Comparison of ENCODE assay signal across 16 cellular contexts in genomic region chr1:109078317-109078716, GRCh38.
"Had no signal": no experiment of that assay in that cellular context is flagged by ENCODE, and none has a peak within 500 bp of the region (broad histone marks: within the 10 kb centered on the region; RNA-seq: fewer than 3 reads in every experiment).

No MANE protein-coding gene starts in this region.

- ATAC-seq: activated CD8-positive, alpha-beta T cell treated with anti-CD3 and anti-CD28 coated beads, Interleukin-2, amount 10 ng/mL, durations not matched to agents 7 days and 5 days; heart right ventricle; left ventricle myocardium superior had no signal

- H3K9me3 ChIP-seq: esophagus squamous epithelium, heart right ventricle, ovary, stomach had no signal

- H3K27ac Mint-ChIP-seq: activated CD8-positive, alpha-beta T cell treated with anti-CD3 and anti-CD28 coated beads, Interleukin-2, amount 10 ng/mL, durations not matched to agents 7 days and 5 days; activated naive CD8-positive, alpha-beta T cell treated with anti-CD3 and anti-CD28 coated beads, Interleukin-2, amount 10 ng/mL, durations not matched to agents 7 days and 5 days had no signal

- H3K4me3 ChIP-seq: dorsolateral prefrontal cortex, esophagus squamous epithelium, heart right ventricle, ovary, stomach had no signal

- H3K36me3 ChIP-seq: ovary had no signal

- H3K9me3 Mint-ChIP-seq: activated naive CD8-positive, alpha-beta T cell treated with anti-CD3 and anti-CD28 coated beads, Interleukin-2, amount 10 ng/mL, durations not matched to agents 7 days and 5 days had no signal

- H3K27me3 ChIP-seq: dorsolateral prefrontal cortex, esophagus squamous epithelium, heart right ventricle, ovary, stomach had no signal

- H3K4me3 Mint-ChIP-seq: activated CD8-positive, alpha-beta T cell treated with anti-CD3 and anti-CD28 coated beads, Interleukin-2, amount 10 ng/mL, durations not matched to agents 7 days and 5 days; activated naive CD8-positive, alpha-beta T cell treated with anti-CD3 and anti-CD28 coated beads, Interleukin-2, amount 10 ng/mL, durations not matched to agents 7 days and 5 days had no signal

- H3K27ac ChIP-seq: dorsolateral prefrontal cortex, ovary, stomach had no signal

- DNase-seq: activated CD4-positive, alpha-beta T cell treated with anti-CD3 and anti-CD28 coated beads for 4 hours; activated CD8-positive, alpha-beta memory T cell treated with anti-CD3 and anti-CD28 coated beads, Interleukin-2, amount 50 U/mL, for 48 hours; activated CD8-positive, alpha-beta T cell treated with anti-CD3 and anti-CD28 coated beads, Interleukin-2, amount 10 ng/mL, durations not matched to agents 7 days and 5 days; activated naive CD8-positive, alpha-beta T cell treated with anti-CD3 and anti-CD28 coated beads, Interleukin-2, amount 10 ng/mL, durations not matched to agents 7 days and 5 days; aorta; esophagus squamous epithelium; foreskin melanocyte; heart right ventricle; kidney; left ventricle myocardium superior; ovary; stimulated activated CD4-positive, alpha-beta T cell treated with anti-CD3 and anti-CD28 coated beads, Interleukin-15, amount 100 ng/mL, for 24 hours; stimulated activated CD4-positive, alpha-beta T cell treated with anti-CD3 and anti-CD28 coated beads, Interleukin-4, amount 100 ng/mL, for 24 hours; stomach; T1000 had no signal
